8 cellular contexts compared by ENCODE assay signal in genomic region chr5:1110260-1110929, GRCh38. TPM values are rescaled to one million over a fixed set of nuclear protein-coding genes. Genes with fewer than 3 reads are reported as not detected.
A peak's percentile ranks its signal among the peaks of the same experiment; 100 is the strongest.
DNase-seq lines count a peak whose midpoint lies in the region; ATAC-seq and TF ChIP-seq lines count a peak whose summit lies in the region.

No MANE protein-coding gene starts in this region.

- peak overlapping the region; percentile 69 to 73 (median 72) for H3K4me3 ChIP-seq in skeletal muscle tissue (ENCODE audit: low read length in 3 of 3)

- H3K4me3 Mint-ChIP-seq in activated CD8-positive, alpha-beta T cell treated with anti-CD3 and anti-CD28 coated beads for 36 hours = peak overlapping the region; percentile 87

- no peak for TF ChIP-seq CTCF in activated CD8-positive, alpha-beta T cell treated with anti-CD3 and anti-CD28 coated beads for 36 hours (IDR thresholded peaks at IDR 0.05)

- peaks cover 51% of the 10 kb centered on the region for H3K4me1 Mint-ChIP-seq in activated CD8-positive, alpha-beta T cell treated with anti-CD3 and anti-CD28 coated beads for 36 hours (ENCODE audit: low read depth)

- no peaks in the 10 kb centered on the region for H3K36me3 ChIP-seq in skeletal muscle tissue (ENCODE audit: control insufficient read depth in 3 of 3, insufficient read depth in 3 of 3, low read length in 3 of 3)

- H3K27me3 ChIP-seq in skeletal muscle tissue (ENCODE audit: control insufficient read depth in 3 of 3, insufficient read depth in 3 of 3, low read length in 3 of 3) = peaks cover 0 to 6% (median 5%) of the 10 kb centered on the region in 3 donors

- H3K4me1 ChIP-seq in skeletal muscle tissue (ENCODE audit: control insufficient read depth in 3 of 3, insufficient read depth in 3 of 3, low read length in 3 of 3) = peaks cover 36 to 51% (median 44%) of the 10 kb centered on the region in 3 donors

- H3K9ac ChIP-seq in skeletal muscle tissue (ENCODE audit: low read depth in 1 of 3, low read length in 3 of 3) = peak overlapping the region; percentile 52 to 80 (median 63)

- CTCF ChIA-PET in activated CD8-positive, alpha-beta T cell treated with anti-CD3 and anti-CD28 coated beads for 36 hours (lab: Charles Lee) = no interaction called here

- POLR2A ChIA-PET in activated CD8-positive, alpha-beta T cell treated with anti-CD3 and anti-CD28 coated beads for 36 hours (lab: Charles Lee) = interaction anchor here (0.9 kb wide), 1 partner anchor 9 kb away, joined by 3 read pairs; no protein-coding TSS in a partner anchor

- H3K9me3 ChIP-seq in skeletal muscle tissue (ENCODE audit: control insufficient read depth in 3 of 3, low read length in 3 of 3) = no peaks in the 10 kb centered on the region

- H3K36me3 Mint-ChIP-seq in activated CD8-positive, alpha-beta T cell treated with anti-CD3 and anti-CD28 coated beads for 36 hours (ENCODE audit: low read depth) = peaks cover 2% of the 10 kb centered on the region

- peak overlapping the region; percentile 74 for H3K27ac ChIP-seq in skeletal muscle tissue (ENCODE audit: low read depth, low read length)

- peak; percentile 77 for DNase-seq in HT-29 (ENCODE audit: low spot score)
- peak; percentile 79 for DNase-seq in activated CD8-positive, alpha-beta T cell treated with anti-CD3 and anti-CD28 coated beads for 36 hours
- peak; percentile 71 for DNase-seq in left ventricle myocardium superior
- DNase-seq in NOMO-1 treated with DMSO at 0.1 percent for 48 hours (lab: John Stamatoyannopoulos, UW; ENCODE audit: unreplicated experiment) = no peak
- no peak for DNase-seq in NCI-H1417 (lab: John Stamatoyannopoulos, UW)

- intact Hi-C loops in activated CD8-positive, alpha-beta T cell treated with anti-CD3 and anti-CD28 coated beads for 36 hours (cut with micrococcal nuclease) = no loop called here
- intact Hi-C loops in left ventricle myocardium superior (cut with micrococcal nuclease) = no loop called here

- no peaks in the 10 kb centered on the region for H3K9me3 Mint-ChIP-seq in activated CD8-positive, alpha-beta T cell treated with anti-CD3 and anti-CD28 coated beads for 36 hours

- H3K27me3 Mint-ChIP-seq in activated CD8-positive, alpha-beta T cell treated with anti-CD3 and anti-CD28 coated beads for 36 hours = no peaks in the 10 kb centered on the region

- peak; percentile 28 for ATAC-seq in activated CD8-positive, alpha-beta T cell treated with anti-CD3 and anti-CD28 coated beads for 36 hours
- ATAC-seq in left ventricle myocardium superior (peak; percentile 35), GM21447 (IDR thresholded peaks at IDR 0.05; ENCODE audit: unreplicated experiment) (no peak), HG03460 (IDR thresholded peaks at IDR 0.05; ENCODE audit: unreplicated experiment) (no peak)

- H3K27ac Mint-ChIP-seq in activated CD8-positive, alpha-beta T cell treated with anti-CD3 and anti-CD28 coated beads for 36 hours = peak overlapping the region; percentile 77

RNA-seq across cellular contexts. Expression of gene SLC12A7, which starts 1.5 kb away (rescaled TPM):
- total RNA-seq in HT-29 (2014; rRNA removed; shearing (Covaris generic)) = 129 and 134 TPM in 2 replicates
- total RNA-seq in activated CD8-positive, alpha-beta T cell treated with anti-CD3 and anti-CD28 coated beads for 36 hours = 10 to 100 TPM; 21.6 to 24.8 TPM
- total RNA-seq in left ventricle myocardium superior (230 TPM), skeletal muscle tissue (5.7 TPM)

Comparison
In these comparisons a context has a peak if more than half of its experiments do, and no peak if none do; other contexts are left out.
1. DNase-seq: peak in HT-29 (single experiment), activated CD8-positive, alpha-beta T cell treated with anti-CD3 and anti-CD28 coated beads for 36 hours (single experiment) and left ventricle myocardium superior (single experiment); none in NOMO-1 treated with DMSO at 0.1 percent for 48 hours (single experiment) and NCI-H1417 (0 of 3).
2. ATAC-seq: peak in activated CD8-positive, alpha-beta T cell treated with anti-CD3 and anti-CD28 coated beads for 36 hours (single experiment) and left ventricle myocardium superior (single experiment); none in GM21447 (single experiment) and HG03460 (single experiment).